ENCODE assay signal across 13 cellular contexts in genomic region chr12:12835378-12836145, GRCh38. TPM values are rescaled to one million over a fixed set of nuclear protein-coding genes. Genes with fewer than 3 reads are reported as not detected.
DNase-seq lines count a peak whose midpoint lies in the region; ATAC-seq and TF ChIP-seq lines count a peak whose summit lies in the region.
"Had no signal": no experiment of that assay in that cellular context is flagged by ENCODE, and none has a peak within 500 bp of the region (broad histone marks: within the 10 kb centered on the region; RNA-seq: fewer than 3 reads in every experiment).

No MANE protein-coding gene starts in this region.

- peaks cover 18% of the 10 kb centered on the region for H3K4me1 Mint-ChIP-seq in endodermal cell

- no peak for TF ChIP-seq CTCF in endodermal cell (conservative IDR thresholded peaks at IDR 0.05)

- no peaks in the 10 kb centered on the region for H3K9me3 Mint-ChIP-seq in endodermal cell
- H3K9me3 Mint-ChIP-seq: natural killer cell had no signal

- H3K4me1 ChIP-seq in BLaER1 treated with 17β-estradiol and CSF1 and Interleukin-3, amounts not matched to agents 10 nM and 100 nM = peaks cover 10 to 32% (median 25%) of the 10 kb centered on the region in 10 experiments
- no peaks in the 10 kb centered on the region for H3K4me1 ChIP-seq in endodermal cell (ENCODE audit: control insufficient read depth, insufficient read depth, low read length)
- peaks cover 43% of the 10 kb centered on the region for H3K4me1 ChIP-seq in mucosa of stomach (ENCODE audit: control insufficient read depth, insufficient read depth, low read length)

- H3K36me3 Mint-ChIP-seq in endodermal cell (ENCODE audit: low read depth) = peaks cover 61% of the 10 kb centered on the region

- 96 to 99% methylated on average over 4 to 7 of the region's 7 CpGs for WGBS in endodermal cell (ENCODE audit: insufficient coverage in 1 of 2, insufficient read length in 1 of 2), 2 experiments

- no peaks in the 10 kb centered on the region for H3K27me3 Mint-ChIP-seq in endodermal cell (ENCODE audit: insufficient read depth)

- TF ChIP-seq RAD21 in Ishikawa (IDR thresholded peaks at IDR 0.05; ENCODE audit: low read depth) = peak; percentile 14; the same call in 1 of the 2 replicates

- H4K20me1 ChIP-seq in BLaER1 treated with 17β-estradiol and CSF1 and Interleukin-3, amounts not matched to agents 10 nM and 100 nM = no peaks in the 10 kb centered on the region

- H3K9me3 ChIP-seq in BLaER1 treated with 17β-estradiol and CSF1 and Interleukin-3, amounts not matched to agents 10 nM and 100 nM (replicated peaks in 1 of 11) = no peaks in the 10 kb centered on the region
- H3K9me3 ChIP-seq in endodermal cell (ENCODE audit: control insufficient read depth, low read length) = no peaks in the 10 kb centered on the region
- H3K9me3 ChIP-seq in mucosa of stomach (ENCODE audit: control insufficient read depth, low read length) = no peaks in the 10 kb centered on the region

- no peak for ATAC-seq in HG03520 (IDR thresholded peaks at IDR 0.05; ENCODE audit: unreplicated experiment)
- no peak for ATAC-seq in GM19324 (IDR thresholded peaks at IDR 0.05; ENCODE audit: low FRiP score, unreplicated experiment)
- ATAC-seq: natural killer cell had no signal

- DNase-seq in endodermal cell = no peak
- no peak for DNase-seq in T-helper 1 cell
- DNase-seq in activated gamma-delta T cell (lab: John Stamatoyannopoulos, UW) = no peak
- DNase-seq: activated T-cell treated with anti-CD3 and anti-CD28 coated beads for 4 hours, cortex of kidney, hippocampal formation, natural killer cell, NCI-H510A treated with DMSO at 0.1 percent for 48 hours had no signal

- H3K9ac ChIP-seq in BLaER1 treated with 17β-estradiol and CSF1 and Interleukin-3, amounts not matched to agents 10 nM and 100 nM = peak overlapping the region in 4 of 11 experiments; percentile 9 to 45 (median 28); a peak in 1 of 22 replicates
- H3K9ac ChIP-seq in endodermal cell (ENCODE audit: extremely low read depth, low read length, poor library complexity, severe bottlenecking) = no peak overlapping the region
- H3K9ac ChIP-seq in mucosa of stomach (ENCODE audit: low read length) = peak overlapping the region; percentile 22

- no peaks in the 10 kb centered on the region for H3K27me3 ChIP-seq in BLaER1 treated with 17β-estradiol and CSF1 and Interleukin-3, amounts not matched to agents 10 nM and 100 nM
- H3K27me3 ChIP-seq in endodermal cell (ENCODE audit: control insufficient read depth, insufficient read depth, low read length, poor library complexity, severe bottlenecking) (no peaks in the 10 kb centered on the region), mucosa of stomach (ENCODE audit: control insufficient read depth, insufficient read depth, low read length) (no peaks in the 10 kb centered on the region)

- no peak overlapping the region for H3K4me3 ChIP-seq in BLaER1 treated with 17β-estradiol and CSF1 and Interleukin-3, amounts not matched to agents 10 nM and 100 nM
- no peak overlapping the region for H3K4me3 ChIP-seq in endodermal cell (ENCODE audit: low read length)
- peak overlapping the region; percentile 3 for H3K4me3 ChIP-seq in mucosa of stomach (ENCODE audit: low read length)

- peak overlapping the region in 6 of 11 experiments; percentile 2 to 37 (median 20); a peak in 5 of 22 replicates for H3K4me2 ChIP-seq in BLaER1 treated with 17β-estradiol and CSF1 and Interleukin-3, amounts not matched to agents 10 nM and 100 nM

- no peak overlapping the region for H3K4me3 Mint-ChIP-seq in endodermal cell
- H3K4me3 Mint-ChIP-seq: natural killer cell had no signal

- peaks cover 26 to 68% (median 49%) of the 10 kb centered on the region in 11 experiments for H3K36me3 ChIP-seq in BLaER1 treated with 17β-estradiol and CSF1 and Interleukin-3, amounts not matched to agents 10 nM and 100 nM
- peaks cover 71% of the 10 kb centered on the region for H3K36me3 ChIP-seq in endodermal cell (ENCODE audit: control insufficient read depth, insufficient read depth, low read length)
- no peaks in the 10 kb centered on the region for H3K36me3 ChIP-seq in mucosa of stomach (ENCODE audit: control insufficient read depth, insufficient read depth, low read length)

- peak; percentile 97 for TF ChIP-seq EP300 in Ishikawa (IDR thresholded peaks at IDR 0.05; ENCODE audit: borderline replicate concordance)

- H3K27ac ChIP-seq in BLaER1 treated with 17β-estradiol and CSF1 and Interleukin-3, amounts not matched to agents 10 nM and 100 nM = peak overlapping the region in 9 of 11 experiments; percentile 47 to 68 (median 63); a peak in 13 of 22 replicates
- H3K27ac ChIP-seq in endodermal cell (ENCODE audit: low read depth, low read length) = peak overlapping the region; percentile 32

- peak overlapping the region; percentile 53 for H3K27ac Mint-ChIP-seq in endodermal cell
- H3K27ac Mint-ChIP-seq: natural killer cell had no signal

TF ChIP-seq in Ishikawa, 13 proteins besides CTCF, POLR2A, EP300 and RAD21:
- TF ChIP-seq, protein P1, sequence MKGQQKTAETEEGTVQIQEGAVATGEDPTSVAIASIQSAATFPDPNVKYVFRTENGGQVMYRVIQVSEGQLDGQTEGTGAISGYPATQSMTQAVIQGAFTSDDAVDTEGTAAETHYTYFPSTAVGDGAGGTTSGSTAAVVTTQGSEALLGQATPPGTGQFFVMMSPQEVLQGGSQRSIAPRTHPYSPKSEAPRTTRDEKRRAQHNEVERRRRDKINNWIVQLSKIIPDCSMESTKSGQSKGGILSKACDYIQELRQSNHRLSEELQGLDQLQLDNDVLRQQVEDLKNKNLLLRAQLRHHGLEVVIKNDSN (IDR thresholded peaks at IDR 0.05) = no peak
- TF ChIP-seq CEBPB (IDR thresholded peaks at IDR 0.05) (peak; percentile 45), FOXM1 (IDR thresholded peaks at IDR 0.05; ENCODE audit: borderline replicate concordance, low read depth) (peak; percentile 93), TCF12 (IDR thresholded peaks at IDR 0.05; ENCODE audit: low read depth) (peak; percentile 95), YY1 (IDR thresholded peaks at IDR 0.05; ENCODE audit: low read depth) (0 out of 2 replicates have a peak, but pooled peaks have one; percentile 59), NFIC (IDR thresholded peaks at IDR 0.05) (peak; percentile 89), TAF1 (IDR thresholded peaks at IDR 0.05; ENCODE audit: low read depth) (no peak), CREB1 (IDR thresholded peaks at IDR 0.05; ENCODE audit: low read depth) (no peak), ZBTB7A (IDR thresholded peaks at IDR 0.05; ENCODE audit: low read depth) (no peak), EGR1 (IDR thresholded peaks at IDR 0.05) (no peak), TEAD4 (IDR thresholded peaks at IDR 0.05) (peak; percentile 99)
- TF ChIP-seq, protein P2, sequence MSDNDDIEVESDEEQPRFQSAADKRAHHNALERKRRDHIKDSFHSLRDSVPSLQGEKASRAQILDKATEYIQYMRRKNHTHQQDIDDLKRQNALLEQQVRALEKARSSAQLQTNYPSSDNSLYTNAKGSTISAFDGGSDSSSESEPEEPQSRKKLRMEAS (IDR thresholded peaks at IDR 0.05) = peak; percentile 83
- TF ChIP-seq, protein P3, sequence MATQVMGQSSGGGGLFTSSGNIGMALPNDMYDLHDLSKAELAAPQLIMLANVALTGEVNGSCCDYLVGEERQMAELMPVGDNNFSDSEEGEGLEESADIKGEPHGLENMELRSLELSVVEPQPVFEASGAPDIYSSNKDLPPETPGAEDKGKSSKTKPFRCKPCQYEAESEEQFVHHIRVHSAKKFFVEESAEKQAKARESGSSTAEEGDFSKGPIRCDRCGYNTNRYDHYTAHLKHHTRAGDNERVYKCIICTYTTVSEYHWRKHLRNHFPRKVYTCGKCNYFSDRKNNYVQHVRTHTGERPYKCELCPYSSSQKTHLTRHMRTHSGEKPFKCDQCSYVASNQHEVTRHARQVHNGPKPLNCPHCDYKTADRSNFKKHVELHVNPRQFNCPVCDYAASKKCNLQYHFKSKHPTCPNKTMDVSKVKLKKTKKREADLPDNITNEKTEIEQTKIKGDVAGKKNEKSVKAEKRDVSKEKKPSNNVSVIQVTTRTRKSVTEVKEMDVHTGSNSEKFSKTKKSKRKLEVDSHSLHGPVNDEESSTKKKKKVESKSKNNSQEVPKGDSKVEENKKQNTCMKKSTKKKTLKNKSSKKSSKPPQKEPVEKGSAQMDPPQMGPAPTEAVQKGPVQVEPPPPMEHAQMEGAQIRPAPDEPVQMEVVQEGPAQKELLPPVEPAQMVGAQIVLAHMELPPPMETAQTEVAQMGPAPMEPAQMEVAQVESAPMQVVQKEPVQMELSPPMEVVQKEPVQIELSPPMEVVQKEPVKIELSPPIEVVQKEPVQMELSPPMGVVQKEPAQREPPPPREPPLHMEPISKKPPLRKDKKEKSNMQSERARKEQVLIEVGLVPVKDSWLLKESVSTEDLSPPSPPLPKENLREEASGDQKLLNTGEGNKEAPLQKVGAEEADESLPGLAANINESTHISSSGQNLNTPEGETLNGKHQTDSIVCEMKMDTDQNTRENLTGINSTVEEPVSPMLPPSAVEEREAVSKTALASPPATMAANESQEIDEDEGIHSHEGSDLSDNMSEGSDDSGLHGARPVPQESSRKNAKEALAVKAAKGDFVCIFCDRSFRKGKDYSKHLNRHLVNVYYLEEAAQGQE (IDR thresholded peaks at IDR 0.05; ENCODE audit: low read depth) = no peak

RNA-seq across cellular contexts. Expression of gene DDX47, which starts 22.4 kb away (rescaled TPM):
- total RNA-seq in endodermal cell = 100 to 1,000 TPM in 1 of 2 donors, 10 to 100 TPM in 1; 92.3 to 154 TPM
- 65.1 TPM for polyA plus RNA-seq in endodermal cell (2013, experiment 1 of 2)
- 59.8 TPM for polyA plus RNA-seq in endodermal cell (2013, experiment 2 of 2)

RNA-seq across cellular contexts. Expression of gene APOLD1, which starts 50.1 kb away (rescaled TPM):
- total RNA-seq in endodermal cell = 1 to 10 TPM; 1.8 to 3.2 TPM
- polyA plus RNA-seq in endodermal cell (2013, experiment 1 of 2) = 8.8 TPM
- 7.7 TPM for polyA plus RNA-seq in endodermal cell (2013, experiment 2 of 2)

RNA-seq across cellular contexts. Expression of gene GPRC5A, which starts 55.8 kb away (rescaled TPM):
- 1 to 10 TPM in 1 of 2 donors, under 1 TPM in 1; 0.15 to 1.0 TPM for total RNA-seq in endodermal cell
- polyA plus RNA-seq in endodermal cell (2013, experiment 1 of 2) = 0.25 TPM
- polyA plus RNA-seq in endodermal cell (2013, experiment 2 of 2) = 0.33 TPM
